Comparison of ENCODE assay signal across 20 cellular contexts in genomic region chr11:1916986-1917522, GRCh38. TPM values are rescaled to one million over a fixed set of nuclear protein-coding genes. Genes with fewer than 3 reads are reported as not detected.
A peak's percentile ranks its signal among the peaks of the same experiment; 100 is the strongest.
DNase-seq lines count a peak whose midpoint lies in the region; ATAC-seq, FAIRE-seq and TF ChIP-seq lines count a peak whose summit lies in the region.
"Had no signal": no experiment of that assay in that cellular context is flagged by ENCODE, and none has a peak within 500 bp of the region (broad histone marks: within the 10 kb centered on the region; RNA-seq: fewer than 3 reads in every experiment).

No MANE protein-coding gene starts in this region.

- intact Hi-C loops in left colon (cut with DNase I, micrococcal nuclease) = loop anchor here (1.0 to 2.0 kb wide), 2 partner anchors 24 kb away; no protein-coding TSS in a partner anchor

- CTCF ChIA-PET in activated CD4-positive, alpha-beta T cell treated with anti-CD3 and anti-CD28 coated beads, Interleukin-2, amount 10 ng/mL, durations not matched to agents 7 days and 5 days (lab: Charles Lee) = interaction anchor here (0.9 to 1.3 kb wide), 6 partner anchors 26 to 84 kb away, joined by 3 to 5 read pairs (median 3); no protein-coding TSS in a partner anchor
- CTCF ChIA-PET in RWPE1 (lab: Yijun Ruan, JAX) = interaction anchor here (0.6 to 2.4 kb wide), 5 partner anchors 19 to 83 kb away, joined by 3 to 11 read pairs (median 3); partner anchors contain the start of gene SYT8

- H3K4me1 Mint-ChIP-seq in activated CD4-positive, alpha-beta T cell treated with anti-CD3 and anti-CD28 coated beads, Interleukin-2, amount 10 ng/mL, durations not matched to agents 7 days and 5 days = peaks cover 10% of the 10 kb centered on the region

- peaks cover 5% of the 10 kb centered on the region for H3K27me3 Mint-ChIP-seq in activated CD4-positive, alpha-beta T cell treated with anti-CD3 and anti-CD28 coated beads, Interleukin-2, amount 10 ng/mL, durations not matched to agents 7 days and 5 days

- no peaks in the 10 kb centered on the region for H3K36me3 ChIP-seq in small intestine (ENCODE audit: control insufficient read depth in 2 of 2, insufficient read depth in 2 of 2, low read length in 2 of 2)

- peak overlapping the region; percentile 57 for H3K27ac Mint-ChIP-seq in activated CD4-positive, alpha-beta T cell treated with anti-CD3 and anti-CD28 coated beads, Interleukin-2, amount 10 ng/mL, durations not matched to agents 7 days and 5 days
- H3K27ac Mint-ChIP-seq: activated T-cell treated with anti-CD3 and anti-CD28 coated beads, Interleukin-2, amount 50 U/mL, for 24 hours; natural killer cell treated with Interleukin-12 subunit alpha and Interleukin-12 subunit beta and Interleukin-15 and Interleukin-18, amount 100 ng/mL, for 72 hours had no signal

- no peaks in the 10 kb centered on the region for H3K36me3 Mint-ChIP-seq in activated CD4-positive, alpha-beta T cell treated with anti-CD3 and anti-CD28 coated beads, Interleukin-2, amount 10 ng/mL, durations not matched to agents 7 days and 5 days (ENCODE audit: low read depth)
- H3K36me3 Mint-ChIP-seq: natural killer cell treated with Interleukin-12 subunit alpha and Interleukin-12 subunit beta and Interleukin-15 and Interleukin-18, amount 100 ng/mL, for 72 hours had no signal

- H3K27ac ChIP-seq in RWPE1 (peak overlapping the region; percentile 76), caudate nucleus (ENCODE audit: low read depth, low read length) (no peak overlapping the region), small intestine (ENCODE audit: low read depth in 1 of 2, low read length in 1 of 2) (no peak overlapping the region)
- H3K27ac ChIP-seq: A549 had no signal

- WGBS in small intestine, 3 donors = 60 to 66% (median 63%) methylated on average over 6 to 8 of the region's 8 CpGs

- H3K4me3 ChIP-seq in small intestine (ENCODE audit: low read depth in 1 of 2, low read length in 2 of 2) = no peak overlapping the region
- H3K4me3 ChIP-seq: A549 had no signal

- TF ChIP-seq CTCF in RWPE1 (conservative IDR thresholded peaks at IDR 0.05; ENCODE audit: low read depth) = no peak

- H3K27me3 ChIP-seq in small intestine (ENCODE audit: control insufficient read depth in 2 of 2, insufficient read depth in 2 of 2, low read length in 2 of 2) = no peaks in the 10 kb centered on the region

- no peak for FAIRE-seq in small intestine (lab: Jason Lieb, UNC)
- FAIRE-seq: A549 had no signal

- no peak for DNase-seq in activated CD4-positive, alpha-beta T cell treated with anti-CD3 and anti-CD28 coated beads, Interleukin-2, amount 10 ng/mL, durations not matched to agents 7 days and 5 days
- DNase-seq in activated CD4-positive, alpha-beta T cell treated with anti-CD3 and anti-CD28 coated beads for 48 hours = no peak
- DNase-seq in RWPE1 (ENCODE audit: low spot score) = no peak
- DNase-seq in left colon = peak in 1 of 2 donors; percentile 13
- no peak for DNase-seq in stimulated activated naive CD8-positive, alpha-beta T cell treated with anti-CD3 and anti-CD28 coated beads, Interleukin-15, Interleukin-2, amounts not matched to agents 100 U/mL and 50 U/mL, for 24 hours
- DNase-seq in caudate nucleus (lab: John Stamatoyannopoulos, UW) = no peak
- no peak for DNase-seq in small intestine
- DNase-seq: activated CD4-positive, CD25-positive, alpha-beta regulatory T cell treated with anti-CD3 and anti-CD28 coated beads, Interleukin-2, amount 50 U/mL, for 72 hours; activated T-cell treated with anti-CD3 and anti-CD28 coated beads, Interleukin-2, amount 50 U/mL, for 24 hours; anterior cingulate cortex; cortex of kidney; head of caudate nucleus; NCI-H187 treated with DMSO at 0.1 percent for 48 hours; NCI-H69; stimulated activated CD4-positive, alpha-beta T cell treated with anti-CD3 and anti-CD28 coated beads, Interleukin-2, amount 100 ng/mL, for 48 hours; T-helper 1 cell had no signal

- no peaks in the 10 kb centered on the region for H3K9me3 ChIP-seq in small intestine (ENCODE audit: control insufficient read depth, low read depth)
- H3K9me3 ChIP-seq: A549 had no signal

- H3K4me3 Mint-ChIP-seq in activated CD4-positive, alpha-beta T cell treated with anti-CD3 and anti-CD28 coated beads, Interleukin-2, amount 10 ng/mL, durations not matched to agents 7 days and 5 days = no peak overlapping the region
- H3K4me3 Mint-ChIP-seq: activated T-cell treated with anti-CD3 and anti-CD28 coated beads, Interleukin-2, amount 50 U/mL, for 24 hours; natural killer cell treated with Interleukin-12 subunit alpha and Interleukin-12 subunit beta and Interleukin-15 and Interleukin-18, amount 100 ng/mL, for 72 hours had no signal

- ATAC-seq in left colon (peak; percentile 17), GM21576 (IDR thresholded peaks at IDR 0.05; ENCODE audit: unreplicated experiment) (no peak)
- ATAC-seq in stimulated activated naive CD8-positive, alpha-beta T cell treated with anti-CD3 and anti-CD28 coated beads, Interleukin-15, Interleukin-2, amounts not matched to agents 100 U/mL and 50 U/mL, for 24 hours = peak; percentile 3

- H3K4me1 ChIP-seq in small intestine (ENCODE audit: control insufficient read depth in 2 of 2, insufficient read depth in 1 of 2, low read depth in 1 of 2, low read length in 1 of 2) = no peaks in the 10 kb centered on the region
- H3K4me1 ChIP-seq: A549 had no signal

- H3K9me3 Mint-ChIP-seq in activated CD4-positive, alpha-beta T cell treated with anti-CD3 and anti-CD28 coated beads, Interleukin-2, amount 10 ng/mL, durations not matched to agents 7 days and 5 days = peaks cover 12% of the 10 kb centered on the region
- H3K9me3 Mint-ChIP-seq: activated T-cell treated with anti-CD3 and anti-CD28 coated beads, Interleukin-2, amount 50 U/mL, for 24 hours; natural killer cell treated with Interleukin-12 subunit alpha and Interleukin-12 subunit beta and Interleukin-15 and Interleukin-18, amount 100 ng/mL, for 72 hours had no signal

- POLR2A ChIA-PET in activated CD4-positive, alpha-beta T cell treated with anti-CD3 and anti-CD28 coated beads, Interleukin-2, amount 10 ng/mL, durations not matched to agents 7 days and 5 days (lab: Charles Lee) = no interaction called here
- POLR2A ChIA-PET in RWPE1 (lab: Yijun Ruan, JAX; ENCODE audit: low non-redundant PET) = no interaction called here

RNA-seq across cellular contexts. Expression of gene TNNT3, which starts 2.4 kb away (rescaled TPM):
- 1 to 10 TPM; 3.7 to 5.4 TPM for total RNA-seq in activated CD4-positive, alpha-beta T cell treated with anti-CD3 and anti-CD28 coated beads, Interleukin-2, amount 10 ng/mL, durations not matched to agents 7 days and 5 days
- total RNA-seq in left colon = under 1 TPM in 1 of 2 donors, not detected in 1; 0.73 TPM
- polyA plus RNA-seq in small intestine = 1 to 10 TPM in 2 of 3 donors, under 1 TPM in 1; 0.66 to 7.2 (median 1.6) TPM
- total RNA-seq: renal cortical epithelial cell had no signal
- polyA plus RNA-seq: A549 had no signal

RNA-seq across cellular contexts. Expression of gene PRR33, which starts 25.4 kb away (rescaled TPM):
- under 1 TPM in 1 of 2 experiments, not detected in 1; 0.05 TPM for total RNA-seq in activated CD4-positive, alpha-beta T cell treated with anti-CD3 and anti-CD28 coated beads, Interleukin-2, amount 10 ng/mL, durations not matched to agents 7 days and 5 days
- total RNA-seq in left colon = not detected
- polyA plus RNA-seq in small intestine = under 1 TPM in 1 of 3 donors, not detected in 2; 0.01 TPM
- total RNA-seq: natural killer cell treated with Interleukin-12 subunit alpha and Interleukin-12 subunit beta and Interleukin-15 and Interleukin-18, amount 100 ng/mL, for 72 hours; renal cortical epithelial cell had no signal
- polyA plus RNA-seq: A549 had no signal

RNA-seq across cellular contexts. Expression of gene MRPL23, which starts 30.1 kb away (rescaled TPM):
- 100 to 1,000 TPM in 1 of 2 experiments, 10 to 100 TPM in 1; 77.5 to 106 TPM for total RNA-seq in activated CD4-positive, alpha-beta T cell treated with anti-CD3 and anti-CD28 coated beads, Interleukin-2, amount 10 ng/mL, durations not matched to agents 7 days and 5 days
- total RNA-seq in left colon = 10 to 100 TPM; 65.8 to 79.0 TPM
- polyA plus RNA-seq in small intestine = 100 to 1,000 TPM; 101 to 210 (median 177) TPM
